In genomic region chr10:101563007-101563406, GRCh38 we compare ENCODE assay signal across 1 cellular context.
TF ChIP-seq lines count a peak whose summit lies in the region.

No MANE protein-coding gene starts in this region.

TF ChIP-seq in endothelial cell of umbilical vein, 7 proteins besides CTCF, POLR2A, EP300 and RAD21:
- TF ChIP-seq MAX (IDR thresholded peaks at IDR 0.05; ENCODE audit: insufficient read depth, insufficient read length) (no peak), MYC (IDR thresholded peaks at IDR 0.05; ENCODE audit: low read depth, low read length) (no peak)
